ENCODE assay signal across 23 cellular contexts in genomic region chr3:22901684-22902083, GRCh38.
"Had no signal": no experiment of that assay in that cellular context is flagged by ENCODE, and none has a peak within 500 bp of the region (broad histone marks: within the 10 kb centered on the region; RNA-seq: fewer than 3 reads in every experiment).

No MANE protein-coding gene starts in this region.

- H3K27me3 ChIP-seq: hepatocyte, neutrophil, sigmoid colon, stomach, testis, upper lobe of right lung had no signal

- H3K4me3 Mint-ChIP-seq: activated CD8-positive, alpha-beta T cell treated with anti-CD3 and anti-CD28 coated beads for 36 hours; naive B cell; T-helper 1 cell treated with Interleukin-12 subunit alpha and Interleukin-12 subunit beta and Interleukin-4 antibody, amounts not matched to agents 30 μg/mL and 1 μg/mL, for 36 hours had no signal

- H3K4me1 Mint-ChIP-seq: naive B cell had no signal

- H3K4me3 ChIP-seq: hepatocyte, lung, sigmoid colon, stomach, testis, upper lobe of right lung had no signal

- H3K36me3 Mint-ChIP-seq: activated naive CD4-positive, alpha-beta T cell treated with anti-CD3 and anti-CD28 coated beads, Interleukin-2, amount 50 U/mL, for 72 hours had no signal

- H3K79me2 ChIP-seq: hepatocyte, parathyroid adenoma had no signal

- H3K36me3 ChIP-seq: neutrophil, sigmoid colon, stomach, upper lobe of right lung had no signal

- H3K27ac Mint-ChIP-seq: activated CD8-positive, alpha-beta T cell treated with anti-CD3 and anti-CD28 coated beads for 36 hours; activated naive CD4-positive, alpha-beta T cell treated with anti-CD3 and anti-CD28 coated beads, Interleukin-2, amount 50 U/mL, for 72 hours; T-helper 1 cell treated with Interleukin-12 subunit alpha and Interleukin-12 subunit beta and Interleukin-4 antibody, amounts not matched to agents 30 μg/mL and 1 μg/mL, for 36 hours had no signal

- DNase-seq: activated CD4-positive, alpha-beta T cell treated with anti-CD3 and anti-CD28 coated beads for 4 hours; activated CD8-positive, alpha-beta memory T cell treated with anti-CD3 and anti-CD28 coated beads, Interleukin-2, amount 50 U/mL, for 4 hours; activated CD8-positive, alpha-beta T cell treated with anti-CD3 and anti-CD28 coated beads for 36 hours; activated effector memory CD4-positive, alpha-beta T cell treated with anti-CD3 and anti-CD28 coated beads, Interleukin-2, amount 50 U/mL, for 16 hours; activated T-cell treated with anti-CD3 and anti-CD28 coated beads, Interleukin-2, amount 50 U/mL, for 48 hours; amniotic stem cell; central memory CD4-positive, alpha-beta T cell; cortex of kidney; effector CD4-positive, alpha-beta T cell; islet precursor cell; naive B cell; sigmoid colon; stimulated activated CD4-positive, alpha-beta T cell treated with anti-CD3 and anti-CD28 coated beads, Interleukin-12 subunit alpha, Interleukin-12 subunit beta, amount 100 ng/mL, for 4 hours; stimulated activated CD4-positive, alpha-beta T cell treated with anti-CD3 and anti-CD28 coated beads, Interleukin-2, amount 100 ng/mL, for 24 hours; stomach; testis; upper lobe of right lung had no signal

- H3K4me2 ChIP-seq: hepatocyte had no signal

- H3K27me3 Mint-ChIP-seq: activated CD8-positive, alpha-beta T cell treated with anti-CD3 and anti-CD28 coated beads for 36 hours had no signal

- H3K9ac ChIP-seq: parathyroid adenoma had no signal

- ATAC-seq: activated CD8-positive, alpha-beta T cell treated with anti-CD3 and anti-CD28 coated beads for 36 hours; activated naive CD4-positive, alpha-beta T cell treated with anti-CD3 and anti-CD28 coated beads, Interleukin-2, amount 50 U/mL, for 72 hours; upper lobe of right lung had no signal

- H3K9me3 Mint-ChIP-seq: activated CD8-positive, alpha-beta T cell treated with anti-CD3 and anti-CD28 coated beads for 36 hours; T-helper 1 cell treated with Interleukin-12 subunit alpha and Interleukin-12 subunit beta and Interleukin-4 antibody, amounts not matched to agents 30 μg/mL and 1 μg/mL, for 36 hours had no signal

- H2AFZ ChIP-seq: hepatocyte, parathyroid adenoma had no signal

- H3K9me3 ChIP-seq: neutrophil, stomach, testis, upper lobe of right lung had no signal

- H3K4me1 ChIP-seq: parathyroid adenoma, testis, upper lobe of right lung had no signal

- H3K27ac ChIP-seq: hepatocyte, neutrophil, parathyroid adenoma, sigmoid colon, stomach, testis, upper lobe of right lung had no signal
